Comparison of ENCODE assay signal across 8 cellular contexts in the genomic region with DNA sequence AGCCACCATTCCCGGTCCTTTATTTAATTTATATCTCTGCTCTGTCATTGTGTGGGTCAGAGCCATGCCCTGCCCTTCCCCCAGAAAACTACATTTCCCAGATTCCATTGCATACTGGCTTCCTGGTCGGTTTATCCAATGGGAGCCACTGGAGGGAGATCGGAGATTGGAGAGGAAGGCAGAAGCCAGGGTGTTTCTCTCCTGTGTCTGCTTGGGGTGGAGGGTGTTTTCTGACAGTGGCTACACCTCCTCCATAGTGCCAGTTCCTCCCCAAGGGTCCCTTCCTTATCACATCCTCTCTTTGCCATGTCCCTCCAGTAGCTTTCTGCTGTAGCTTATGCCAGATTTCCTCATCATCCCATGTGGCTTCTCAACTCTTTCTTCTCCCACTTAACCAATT. TPM values are rescaled to one million over a fixed set of nuclear protein-coding genes. Genes with fewer than 3 reads are reported as not detected.
DNase-seq lines count a peak whose midpoint lies in the region; ATAC-seq, FAIRE-seq and TF ChIP-seq lines count a peak whose summit lies in the region.

No MANE protein-coding gene starts in this region.

- H3K56ac ChIP-seq in mesendoderm (ENCODE audit: low read length) = peak overlapping the region; percentile 78

- H3K79me1 ChIP-seq in mesendoderm (ENCODE audit: low read length) = no peaks in the 10 kb centered on the region

- H3K4me2 ChIP-seq in mesendoderm (ENCODE audit: low read length) = no peak overlapping the region

- H2BK5ac ChIP-seq in mesendoderm (ENCODE audit: low read length) = no peak overlapping the region

- FAIRE-seq in bronchial epithelial cell (lab: Jason Lieb, UNC) = peak; percentile 83

- no peak overlapping the region for H3K23ac ChIP-seq in mesendoderm (ENCODE audit: low read length)

- no peak overlapping the region for H3K27ac ChIP-seq in mesendoderm (ENCODE audit: low read depth, low read length)

- H2BK15ac ChIP-seq in mesendoderm (replicated peaks; ENCODE audit: low read depth) = no peak overlapping the region

- no peak overlapping the region for H3K18ac ChIP-seq in mesendoderm (ENCODE audit: low read length)

- H3K36me3 ChIP-seq in bronchial epithelial cell (ENCODE audit: control insufficient read depth, insufficient read depth, low read length) (no peaks in the 10 kb centered on the region), mesendoderm (ENCODE audit: control insufficient read depth, insufficient read depth, low read length) (no peaks in the 10 kb centered on the region)

- H3K79me2 ChIP-seq in mesendoderm (ENCODE audit: control insufficient read depth, insufficient read depth, low read length) = peaks cover 2% of the 10 kb centered on the region

- H3K4me3 ChIP-seq in bronchial epithelial cell (ENCODE audit: low read depth, low read length) (no peak overlapping the region), mesendoderm (ENCODE audit: low read length) (no peak overlapping the region)

- peak overlapping the region; percentile 57 for H4K8ac ChIP-seq in mesendoderm (ENCODE audit: low read depth, low read length)

- peaks cover 5% of the 10 kb centered on the region for H3K4me1 ChIP-seq in mesendoderm (ENCODE audit: control insufficient read depth, low read depth, low read length)

- no peak for ATAC-seq in GM18868 (IDR thresholded peaks at IDR 0.05; ENCODE audit: unreplicated experiment)
- no peak for ATAC-seq in GM21390 (IDR thresholded peaks at IDR 0.05; ENCODE audit: unreplicated experiment)

- no peak overlapping the region for H2BK120ac ChIP-seq in mesendoderm (ENCODE audit: low read depth, low read length)

- peaks cover 2% of the 10 kb centered on the region for H3K27me3 ChIP-seq in bronchial epithelial cell (ENCODE audit: control insufficient read depth, insufficient read depth, low read length)
- no peaks in the 10 kb centered on the region for H3K27me3 ChIP-seq in mesendoderm (ENCODE audit: insufficient read depth, low read length, poor library complexity)

- no peak overlapping the region for H4K5ac ChIP-seq in mesendoderm (ENCODE audit: low read length)

- H2AK5ac ChIP-seq in mesendoderm (ENCODE audit: low read length) = no peak overlapping the region

- no peak overlapping the region for H3K4ac ChIP-seq in mesendoderm (ENCODE audit: low read depth, low read length)

- no CpG with 5 or more reads among the region's 3 CpGs for WGBS in mesendoderm (ENCODE audit: extremely low coverage, insufficient coverage, low lambda C conversion rate)

- no peak for TF ChIP-seq CTCF in bronchial epithelial cell (IDR thresholded peaks at IDR 0.05; ENCODE audit: insufficient read depth, low read length, severe bottlenecking)

- peak; percentile 25 for DNase-seq in NCI-H1092 treated with DMSO at 0.1 percent for 48 hours (lab: John Stamatoyannopoulos, UW)
- no peak for DNase-seq in NCI-H1092 (lab: John Stamatoyannopoulos, UW)
- DNase-seq in NCI-H526 treated with DMSO at 0.1 percent for 48 hours (lab: John Stamatoyannopoulos, UW) = peak; percentile 26
- peak; percentile 46 for DNase-seq in bronchial epithelial cell (ENCODE audit: low read depth)
- peak; percentile 93 for DNase-seq in mesendoderm
- DNase-seq in OCI-M2 (lab: John Stamatoyannopoulos, UW; ENCODE audit: unreplicated experiment) = no peak

- H3K9ac ChIP-seq in mesendoderm (ENCODE audit: low read length) = peak overlapping the region; percentile 59

RNA-seq across cellular contexts. Expression of a gene that starts 19.0 kb away (rescaled TPM):
- under 0.01 and 4.4 TPM in 2 replicates for total RNA-seq in bronchial epithelial cell
- 42.1 TPM for polyA plus RNA-seq in mesendoderm (2013, experiment 1 of 2)
- polyA plus RNA-seq in mesendoderm (2013, experiment 2 of 2) = 41.1 TPM

Comparison
In these comparisons a context has a peak if more than half of its experiments do, and no peak if none do; other contexts are left out.
1. DNase-seq: peak in NCI-H1092 treated with DMSO at 0.1 percent for 48 hours (single experiment), NCI-H526 treated with DMSO at 0.1 percent for 48 hours (single experiment), bronchial epithelial cell (single experiment) and mesendoderm (single experiment); none in NCI-H1092 (single experiment) and OCI-M2 (single experiment).